In the genomic region with DNA sequence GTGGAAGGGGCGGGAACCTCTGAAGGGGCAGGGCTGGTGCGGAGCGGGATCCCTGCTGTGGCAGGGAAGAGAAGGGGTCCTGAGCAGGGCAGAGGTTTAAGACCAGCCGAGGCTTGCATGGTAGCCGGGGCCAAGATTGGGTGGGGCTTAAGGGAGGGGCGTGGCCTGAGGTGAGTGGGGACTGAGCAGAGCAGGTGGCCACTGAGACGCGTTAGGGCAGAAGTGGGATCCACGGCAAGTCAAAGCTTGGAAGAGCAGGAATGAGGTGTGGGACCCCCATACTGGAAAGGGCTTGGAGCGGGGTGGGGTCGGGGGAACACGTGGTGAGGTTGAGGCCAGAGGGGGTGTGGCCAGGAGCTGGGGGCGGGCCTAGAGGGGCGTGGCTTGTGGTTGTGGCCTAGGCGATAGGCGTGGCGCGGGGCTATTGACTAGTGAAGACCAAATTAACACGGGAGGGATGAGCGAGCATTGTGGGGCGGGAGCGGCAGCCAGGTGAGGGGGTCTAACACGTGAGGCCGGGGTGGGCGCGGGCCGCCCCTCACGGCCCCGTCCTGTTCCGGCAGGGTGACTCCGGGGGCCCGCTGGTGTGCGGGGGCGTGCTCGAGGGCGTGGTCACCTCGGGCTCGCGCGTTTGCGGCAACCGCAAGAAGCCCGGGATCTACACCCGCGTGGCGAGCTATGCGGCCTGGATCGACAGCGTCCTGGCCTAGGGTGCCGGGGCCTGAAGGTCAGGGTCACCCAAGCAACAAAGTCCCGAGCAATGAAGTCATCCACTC, we compare ENCODE assay signal across 9 cellular contexts. TPM values are rescaled to one million over a fixed set of nuclear protein-coding genes. Genes with fewer than 3 reads are reported as not detected.
DNase-seq lines count a peak whose midpoint lies in the region; ATAC-seq, FAIRE-seq and TF ChIP-seq lines count a peak whose summit lies in the region.
"Had no signal": no experiment of that assay in that cellular context is flagged by ENCODE, and none has a peak within 500 bp of the region (broad histone marks: within the 10 kb centered on the region; RNA-seq: fewer than 3 reads in every experiment).

No MANE protein-coding gene starts in this region.

- CTCF ChIA-PET in BJ (lab: Yijun Ruan, JAX) = interaction anchor here (0.8 to 2.4 kb wide), 16 partner anchors 10 to 164 kb away, joined by 3 to 23 read pairs (median 5); a partner anchor contains a TSS

- H3K27me3 ChIP-seq in BJ (ENCODE audit: control insufficient read depth, insufficient read depth, low read length) (no peaks in the 10 kb centered on the region), MG63 (no peaks in the 10 kb centered on the region; the same call in 1 of the 2 replicates), neutrophil (peaks cover 38% of the 10 kb centered on the region)

- no peaks in the 10 kb centered on the region for H3K9me3 Mint-ChIP-seq in endothelial cell (ENCODE audit: unreplicated experiment)

- no peak for TF ChIP-seq CTCF in BJ (IDR thresholded peaks at IDR 0.05; ENCODE audit: insufficient read depth, low read depth, low read length)
- TF ChIP-seq CTCF in endothelial cell (IDR thresholded peaks at IDR 0.05; ENCODE audit: unreplicated experiment) = no peak
- TF ChIP-seq CTCF in neutrophil (IDR thresholded peaks at IDR 0.05) = no peak

- POLR2A ChIA-PET in BJ (lab: Charles Lee) = no interaction called here

- DNase-seq in BJ (ENCODE audit: low read depth) (no peak), MG63 (peak; percentile 40), endothelial cell (ENCODE audit: low spot score) (peak; percentile 56), urothelium cell line (ENCODE audit: low spot score) (peak; percentile 21), dedifferentiated amniotic fluid mesenchymal stem cell (ENCODE audit: extremely low spot score) (no peak)
- DNase-seq in activated CD8-positive, alpha-beta memory T cell treated with anti-CD3 and anti-CD28 coated beads for 4 hours (ENCODE audit: low read depth in 2 of 2) = peak; percentile 45 to 59

- H3K4me3 ChIP-seq in BJ (ENCODE audit: low read depth, low read length) (peak overlapping the region; percentile 23), MG63 (no peak overlapping the region), neutrophil (ENCODE audit: low read depth in 1 of 2, low read length in 1 of 2) (peak overlapping the region; percentile 45 to 56)

- H3K27ac ChIP-seq in neutrophil = peak overlapping the region; percentile 88
- H3K27ac ChIP-seq: epithelial cell of prostate had no signal

- no peaks in the 10 kb centered on the region for H3K9me3 ChIP-seq in MG63
- H3K9me3 ChIP-seq in neutrophil = no peaks in the 10 kb centered on the region

- H3K27me3 Mint-ChIP-seq in endothelial cell (ENCODE audit: unreplicated experiment) = peaks cover 13% of the 10 kb centered on the region

- no peak for FAIRE-seq in urothelium cell line (lab: Jason Lieb, UNC)

- H3K4me3 Mint-ChIP-seq in endothelial cell (ENCODE audit: unreplicated experiment) = peak overlapping the region; percentile 24

- H3K27ac Mint-ChIP-seq in endothelial cell (ENCODE audit: unreplicated experiment) = peak overlapping the region; percentile 30

- peaks cover 51 to 57% of the 10 kb centered on the region in 2 experiments for H3K4me1 ChIP-seq in neutrophil (ENCODE audit: control insufficient read depth in 1 of 2, insufficient read depth in 1 of 2, low read depth in 1 of 2, low read length in 1 of 2)

- no peaks in the 10 kb centered on the region for H3K4me1 Mint-ChIP-seq in endothelial cell (ENCODE audit: unreplicated experiment)

- H3K36me3 ChIP-seq in BJ (ENCODE audit: control insufficient read depth, insufficient read depth, low read length) (peaks cover 4% of the 10 kb centered on the region), MG63 (no peaks in the 10 kb centered on the region), neutrophil (peaks cover 9% of the 10 kb centered on the region)

- no peak for ATAC-seq in HG02840 (IDR thresholded peaks at IDR 0.05; ENCODE audit: low FRiP score, unreplicated experiment)

- H3K36me3 Mint-ChIP-seq in endothelial cell (ENCODE audit: low read depth, unreplicated experiment) = peaks cover 4% of the 10 kb centered on the region

RNA-seq across cellular contexts. Expression of a gene that starts 3.3 kb away (rescaled TPM):
- 0.70 and 0.77 TPM in 2 replicates for polyA plus RNA-seq in BJ (2011; rRNA removed)
- 0.33 TPM in 1 of 2 replicates, not detected in the other for polyA minus RNA-seq in BJ (2011; rRNA and poly(A)+ RNA removed)
- total RNA-seq in MG63 (2014; rRNA removed; shearing (Covaris generic); ENCODE audit: low replicate concordance) = 2.8 TPM in 1 of 2 replicates, not detected in the other
- 0.46 TPM for total RNA-seq in endothelial cell (ENCODE audit: unreplicated experiment)

RNA-seq across cellular contexts. Expression of a gene that starts 10.6 kb away (rescaled TPM):
- 0.10 and 0.12 TPM in 2 replicates for polyA plus RNA-seq in BJ (2011; rRNA removed)
- not detected in 2 replicates for polyA minus RNA-seq in BJ (2011; rRNA and poly(A)+ RNA removed)
- total RNA-seq in MG63 (2014; rRNA removed; shearing (Covaris generic); ENCODE audit: low replicate concordance) = not detected in 2 replicates
- not detected for total RNA-seq in endothelial cell (ENCODE audit: unreplicated experiment)

RNA-seq across cellular contexts. Expression of a gene that starts 21.9 kb away (rescaled TPM):
- not detected in 2 replicates for polyA plus RNA-seq in BJ (2011; rRNA removed)
- not detected in 2 replicates for polyA minus RNA-seq in BJ (2011; rRNA and poly(A)+ RNA removed)
- not detected in 2 replicates for total RNA-seq in MG63 (2014; rRNA removed; shearing (Covaris generic); ENCODE audit: low replicate concordance)
- not detected for total RNA-seq in endothelial cell (ENCODE audit: unreplicated experiment)

RNA-seq across cellular contexts. Expression of a gene that starts 30.3 kb away (rescaled TPM):
- 21.5 and 39.8 TPM in 2 replicates for polyA plus RNA-seq in BJ (2011; rRNA removed)
- 30.5 and 34.7 TPM in 2 replicates for polyA minus RNA-seq in BJ (2011; rRNA and poly(A)+ RNA removed)
- total RNA-seq in MG63 (2014; rRNA removed; shearing (Covaris generic); ENCODE audit: low replicate concordance) = 18.1 and 20.4 TPM in 2 replicates
- total RNA-seq in endothelial cell (ENCODE audit: unreplicated experiment) = 66.5 TPM

RNA-seq across cellular contexts. Expression of a gene that starts 30.6 kb away (rescaled TPM):
- polyA plus RNA-seq in BJ (2011; rRNA removed) = not detected in 2 replicates
- polyA minus RNA-seq in BJ (2011; rRNA and poly(A)+ RNA removed) = not detected in 2 replicates
- total RNA-seq in MG63 (2014; rRNA removed; shearing (Covaris generic); ENCODE audit: low replicate concordance) = not detected in 2 replicates
- total RNA-seq in endothelial cell (ENCODE audit: unreplicated experiment) = not detected

Comparison
In these comparisons a context has a peak if more than half of its experiments do, and no peak if none do; other contexts are left out.
1. DNase-seq: peak in MG63 (single experiment), activated CD8-positive, alpha-beta memory T cell treated with anti-CD3 and anti-CD28 coated beads for 4 hours (2 of 2), endothelial cell (single experiment) and urothelium cell line (single experiment); none in BJ (single experiment) and dedifferentiated amniotic fluid mesenchymal stem cell (single experiment).